10 cellular contexts compared by ENCODE assay signal in the genomic region with DNA sequence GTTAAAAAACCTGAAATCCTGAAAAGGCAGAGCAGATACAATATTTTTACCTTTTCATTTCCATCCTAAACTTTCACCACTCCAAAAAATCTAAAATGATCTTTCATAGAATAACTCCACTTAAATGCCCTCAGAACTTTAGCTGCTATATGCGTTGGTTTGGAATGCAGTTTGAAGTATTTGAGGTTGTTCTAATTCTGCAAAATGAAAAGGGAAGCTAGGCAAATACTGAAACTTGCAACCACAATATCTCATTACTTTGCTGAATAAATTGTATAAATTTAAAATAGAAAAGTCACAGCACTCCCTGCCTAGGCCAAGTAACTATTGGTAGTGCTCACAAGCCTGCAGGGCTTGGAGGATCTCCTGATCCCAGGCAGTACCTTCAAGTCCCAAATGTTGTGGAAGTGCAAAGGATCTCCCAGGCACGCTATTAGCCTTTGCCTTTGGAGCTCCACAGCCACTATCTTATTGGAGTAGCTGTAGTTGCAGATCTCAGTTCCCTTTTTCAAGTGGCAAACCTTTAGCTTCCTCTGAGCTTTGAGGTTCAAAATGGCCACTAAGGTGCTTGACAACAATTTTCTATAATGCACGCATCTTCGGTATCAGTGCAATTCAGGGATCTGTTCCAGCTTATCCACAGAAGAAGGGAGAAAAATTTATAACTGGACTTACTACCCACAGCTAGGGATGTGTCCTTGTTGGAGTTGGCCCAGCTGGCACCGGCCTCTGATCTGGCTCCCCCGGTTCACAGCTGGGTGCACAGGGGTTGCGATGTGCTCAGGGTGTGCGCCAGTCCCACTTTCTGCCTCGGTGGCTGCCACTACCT. TPM values are rescaled to one million over a fixed set of nuclear protein-coding genes. Genes with fewer than 3 reads are reported as not detected.
A peak's percentile ranks its signal among the peaks of the same experiment; 100 is the strongest.
DNase-seq lines count a peak whose midpoint lies in the region; ATAC-seq and TF ChIP-seq lines count a peak whose summit lies in the region.
"Had no signal": no experiment of that assay in that cellular context is flagged by ENCODE, and none has a peak within 500 bp of the region (broad histone marks: within the 10 kb centered on the region; RNA-seq: fewer than 3 reads in every experiment).

No MANE protein-coding gene starts in this region.

- H3K4me1 Mint-ChIP-seq in activated CD4-positive, alpha-beta memory T cell treated with anti-CD3 and anti-CD28 coated beads, Interleukin-2, amount 10 ng/mL, durations not matched to agents 7 days and 5 days = peaks cover 8% of the 10 kb centered on the region
- H3K4me1 Mint-ChIP-seq in effector memory CD8-positive, alpha-beta T cell (ENCODE audit: low read depth in 2 of 2) = peaks cover 0 to 2% of the 10 kb centered on the region in 2 donors
- H3K4me1 Mint-ChIP-seq: central memory CD8-positive, alpha-beta T cell had no signal

- no peaks in the 10 kb centered on the region for H3K9me3 Mint-ChIP-seq in activated CD4-positive, alpha-beta memory T cell treated with anti-CD3 and anti-CD28 coated beads, Interleukin-2, amount 10 ng/mL, durations not matched to agents 7 days and 5 days
- H3K9me3 Mint-ChIP-seq in effector memory CD8-positive, alpha-beta T cell = no peaks in the 10 kb centered on the region
- H3K9me3 Mint-ChIP-seq: central memory CD8-positive, alpha-beta T cell had no signal

- H3K27me3 ChIP-seq in GM06990 (replicated peaks; ENCODE audit: control insufficient read depth, insufficient read depth, low read length) (no peaks in the 10 kb centered on the region), OCI-LY3 (ENCODE audit: low read depth, low read length) (peaks cover 23% of the 10 kb centered on the region)

- peak overlapping the region; percentile 90 for H3K4me2 ChIP-seq in OCI-LY3 (ENCODE audit: low read length)

- DNase-seq in GM06990 (ENCODE audit: extremely low read depth, insufficient read length) (peak; percentile 60), NCI-H1694 (lab: John Stamatoyannopoulos, UW) (no peak), NCI-H2171 (lab: John Stamatoyannopoulos, UW) (no peak)
- DNase-seq in activated CD4-positive, alpha-beta memory T cell treated with anti-CD3 and anti-CD28 coated beads, Interleukin-2, amount 10 ng/mL, durations not matched to agents 7 days and 5 days = no peak
- DNase-seq in effector memory CD8-positive, alpha-beta T cell = no peak

- H3K79me2 ChIP-seq in OCI-LY3 (ENCODE audit: low read length) = no peaks in the 10 kb centered on the region

- ATAC-seq in GM19467 (IDR thresholded peaks at IDR 0.05; ENCODE audit: unreplicated experiment) (peak; percentile 94), HG03066 (IDR thresholded peaks at IDR 0.05; ENCODE audit: low read depth, unreplicated experiment) (peak; percentile 86)
- no peak for ATAC-seq in effector memory CD8-positive, alpha-beta T cell (replicated peaks)

- no peak for TF ChIP-seq CTCF in GM06990 (IDR thresholded peaks at IDR 0.05; ENCODE audit: insufficient read depth, low read length, poor library complexity, severe bottlenecking)
- TF ChIP-seq CTCF in OCI-LY3 (IDR thresholded peaks at IDR 0.05; ENCODE audit: low read depth, low read length) = no peak

- no peaks in the 10 kb centered on the region for H3K36me3 Mint-ChIP-seq in activated CD4-positive, alpha-beta memory T cell treated with anti-CD3 and anti-CD28 coated beads, Interleukin-2, amount 10 ng/mL, durations not matched to agents 7 days and 5 days (ENCODE audit: low read depth)
- no peaks in the 10 kb centered on the region for H3K36me3 Mint-ChIP-seq in effector memory CD8-positive, alpha-beta T cell (ENCODE audit: insufficient read depth)

- H3K9ac ChIP-seq in OCI-LY3 (ENCODE audit: low read length) = no peak overlapping the region

- POLR2A ChIA-PET in activated CD4-positive, alpha-beta memory T cell treated with anti-CD3 and anti-CD28 coated beads, Interleukin-2, amount 10 ng/mL, durations not matched to agents 7 days and 5 days (lab: Charles Lee) = no interaction called here

- H4K20me1 ChIP-seq in OCI-LY3 (ENCODE audit: insufficient read depth, low read length) = peaks cover 3% of the 10 kb centered on the region

- no peaks in the 10 kb centered on the region for H3K9me3 ChIP-seq in OCI-LY3 (ENCODE audit: insufficient read depth, low read length)

- H2AFZ ChIP-seq in OCI-LY3 (ENCODE audit: low read depth, low read length) = no peak overlapping the region

- peaks cover 62% of the 10 kb centered on the region for H3K4me1 ChIP-seq in OCI-LY3 (ENCODE audit: low read length)

- H3K36me3 ChIP-seq in GM06990 (ENCODE audit: control insufficient read depth, insufficient read depth, low read length) (no peaks in the 10 kb centered on the region), OCI-LY3 (replicated peaks; ENCODE audit: low read depth, low read length) (no peaks in the 10 kb centered on the region)

- H3K4me3 Mint-ChIP-seq in activated CD4-positive, alpha-beta memory T cell treated with anti-CD3 and anti-CD28 coated beads, Interleukin-2, amount 10 ng/mL, durations not matched to agents 7 days and 5 days = no peak overlapping the region
- H3K4me3 Mint-ChIP-seq in effector memory CD8-positive, alpha-beta T cell = no peak overlapping the region
- H3K4me3 Mint-ChIP-seq: central memory CD8-positive, alpha-beta T cell had no signal

- H3K4me3 ChIP-seq in GM06990 (replicated peaks; ENCODE audit: low read depth, low read length) (peak overlapping the region; percentile 35; the same call in 1 of the 2 replicates), OCI-LY3 (ENCODE audit: low read length) (peak overlapping the region; percentile 70)

- H3K27ac ChIP-seq in OCI-LY3 (ENCODE audit: low read length) = peak overlapping the region; percentile 62

- CTCF ChIA-PET in activated CD4-positive, alpha-beta memory T cell treated with anti-CD3 and anti-CD28 coated beads, Interleukin-2, amount 10 ng/mL, durations not matched to agents 7 days and 5 days (lab: Charles Lee) = interaction anchor here (1.2 to 1.9 kb wide), 3 partner anchors 112 to 394 kb away, joined by 3 to 6 read pairs (median 5); no protein-coding TSS in a partner anchor

- H3K27me3 Mint-ChIP-seq in activated CD4-positive, alpha-beta memory T cell treated with anti-CD3 and anti-CD28 coated beads, Interleukin-2, amount 10 ng/mL, durations not matched to agents 7 days and 5 days = peaks cover 24% of the 10 kb centered on the region
- peaks cover 24 to 60% of the 10 kb centered on the region in 2 donors for H3K27me3 Mint-ChIP-seq in effector memory CD8-positive, alpha-beta T cell

- no peak overlapping the region for H3K27ac Mint-ChIP-seq in activated CD4-positive, alpha-beta memory T cell treated with anti-CD3 and anti-CD28 coated beads, Interleukin-2, amount 10 ng/mL, durations not matched to agents 7 days and 5 days
- no peak overlapping the region for H3K27ac Mint-ChIP-seq in effector memory CD8-positive, alpha-beta T cell

RNA-seq across cellular contexts. Expression of a gene that starts 43.4 kb away (rescaled TPM):
- total RNA-seq in activated CD4-positive, alpha-beta memory T cell treated with anti-CD3 and anti-CD28 coated beads, Interleukin-2, amount 10 ng/mL, durations not matched to agents 7 days and 5 days = not detected
- total RNA-seq: H1 had no signal
